ENCODE assay signal across 1 cellular context in the genomic region with DNA sequence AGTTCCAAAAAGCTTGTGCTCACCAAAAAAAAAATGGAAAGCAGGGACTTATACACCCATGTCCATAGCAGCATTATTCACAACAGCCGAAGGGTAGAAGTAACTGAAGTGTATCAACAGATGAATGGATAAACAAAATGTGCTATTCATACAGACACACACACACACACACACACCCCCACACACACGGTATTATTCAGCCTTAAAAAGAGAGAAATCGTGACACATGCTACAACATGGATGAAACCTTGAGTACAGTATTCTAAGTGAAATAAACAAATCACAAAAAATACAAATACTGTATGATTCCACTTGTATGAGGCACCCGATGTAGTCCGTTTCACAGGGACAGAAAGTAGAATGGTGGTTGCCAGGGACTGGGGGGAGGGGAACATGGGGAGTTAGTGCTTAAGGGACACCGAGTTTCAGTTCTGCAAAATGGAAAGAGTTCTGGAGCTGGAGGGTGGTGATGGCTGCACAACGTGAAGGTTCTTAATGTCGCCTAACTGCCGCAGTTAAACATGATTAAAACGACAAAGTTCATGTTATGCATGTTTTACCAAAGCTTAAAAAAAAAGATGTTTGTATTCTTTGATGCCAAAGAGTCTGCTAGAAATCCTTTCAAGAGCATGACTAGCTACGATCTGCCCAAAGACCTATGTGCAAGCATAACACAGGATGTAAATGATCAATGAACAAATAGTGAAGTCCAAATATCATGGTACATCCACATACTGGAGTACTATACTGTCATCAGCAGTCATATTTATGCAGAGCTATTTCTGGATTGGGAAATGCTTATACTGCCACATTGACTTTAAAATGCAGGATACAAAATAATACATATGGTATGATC.
TF ChIP-seq lines count a peak whose summit lies in the region.

No MANE protein-coding gene starts in this region.

TF ChIP-seq in HepG2, 621 proteins besides CTCF, POLR2A, EP300 and RAD21 (continued from another document and continues in another):
- TF ChIP-seq, protein P1, sequence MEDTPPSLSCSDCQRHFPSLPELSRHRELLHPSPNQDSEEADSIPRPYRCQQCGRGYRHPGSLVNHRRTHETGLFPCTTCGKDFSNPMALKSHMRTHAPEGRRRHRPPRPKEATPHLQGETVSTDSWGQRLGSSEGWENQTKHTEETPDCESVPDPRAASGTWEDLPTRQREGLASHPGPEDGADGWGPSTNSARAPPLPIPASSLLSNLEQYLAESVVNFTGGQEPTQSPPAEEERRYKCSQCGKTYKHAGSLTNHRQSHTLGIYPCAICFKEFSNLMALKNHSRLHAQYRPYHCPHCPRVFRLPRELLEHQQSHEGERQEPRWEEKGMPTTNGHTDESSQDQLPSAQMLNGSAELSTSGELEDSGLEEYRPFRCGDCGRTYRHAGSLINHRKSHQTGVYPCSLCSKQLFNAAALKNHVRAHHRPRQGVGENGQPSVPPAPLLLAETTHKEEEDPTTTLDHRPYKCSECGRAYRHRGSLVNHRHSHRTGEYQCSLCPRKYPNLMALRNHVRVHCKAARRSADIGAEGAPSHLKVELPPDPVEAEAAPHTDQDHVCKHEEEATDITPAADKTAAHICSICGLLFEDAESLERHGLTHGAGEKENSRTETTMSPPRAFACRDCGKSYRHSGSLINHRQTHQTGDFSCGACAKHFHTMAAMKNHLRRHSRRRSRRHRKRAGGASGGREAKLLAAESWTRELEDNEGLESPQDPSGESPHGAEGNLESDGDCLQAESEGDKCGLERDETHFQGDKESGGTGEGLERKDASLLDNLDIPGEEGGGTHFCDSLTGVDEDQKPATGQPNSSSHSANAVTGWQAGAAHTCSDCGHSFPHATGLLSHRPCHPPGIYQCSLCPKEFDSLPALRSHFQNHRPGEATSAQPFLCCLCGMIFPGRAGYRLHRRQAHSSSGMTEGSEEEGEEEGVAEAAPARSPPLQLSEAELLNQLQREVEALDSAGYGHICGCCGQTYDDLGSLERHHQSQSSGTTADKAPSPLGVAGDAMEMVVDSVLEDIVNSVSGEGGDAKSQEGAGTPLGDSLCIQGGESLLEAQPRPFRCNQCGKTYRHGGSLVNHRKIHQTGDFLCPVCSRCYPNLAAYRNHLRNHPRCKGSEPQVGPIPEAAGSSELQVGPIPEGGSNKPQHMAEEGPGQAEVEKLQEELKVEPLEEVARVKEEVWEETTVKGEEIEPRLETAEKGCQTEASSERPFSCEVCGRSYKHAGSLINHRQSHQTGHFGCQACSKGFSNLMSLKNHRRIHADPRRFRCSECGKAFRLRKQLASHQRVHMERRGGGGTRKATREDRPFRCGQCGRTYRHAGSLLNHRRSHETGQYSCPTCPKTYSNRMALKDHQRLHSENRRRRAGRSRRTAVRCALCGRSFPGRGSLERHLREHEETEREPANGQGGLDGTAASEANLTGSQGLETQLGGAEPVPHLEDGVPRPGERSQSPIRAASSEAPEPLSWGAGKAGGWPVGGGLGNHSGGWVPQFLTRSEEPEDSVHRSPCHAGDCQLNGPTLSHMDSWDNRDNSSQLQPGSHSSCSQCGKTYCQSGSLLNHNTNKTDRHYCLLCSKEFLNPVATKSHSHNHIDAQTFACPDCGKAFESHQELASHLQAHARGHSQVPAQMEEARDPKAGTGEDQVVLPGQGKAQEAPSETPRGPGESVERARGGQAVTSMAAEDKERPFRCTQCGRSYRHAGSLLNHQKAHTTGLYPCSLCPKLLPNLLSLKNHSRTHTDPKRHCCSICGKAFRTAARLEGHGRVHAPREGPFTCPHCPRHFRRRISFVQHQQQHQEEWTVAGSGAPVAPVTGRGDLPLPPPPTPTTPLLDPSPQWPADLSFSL (CRISPR knock-in tag; IDR thresholded peaks at IDR 0.05) = 0 out of 2 replicates have a peak, but pooled peaks have one; percentile 25
- no peak for TF ChIP-seq ZNF816 (CRISPR knock-in tag; IDR thresholded peaks at IDR 0.05; ENCODE audit: borderline replicate concordance)
- TF ChIP-seq, protein P2, sequence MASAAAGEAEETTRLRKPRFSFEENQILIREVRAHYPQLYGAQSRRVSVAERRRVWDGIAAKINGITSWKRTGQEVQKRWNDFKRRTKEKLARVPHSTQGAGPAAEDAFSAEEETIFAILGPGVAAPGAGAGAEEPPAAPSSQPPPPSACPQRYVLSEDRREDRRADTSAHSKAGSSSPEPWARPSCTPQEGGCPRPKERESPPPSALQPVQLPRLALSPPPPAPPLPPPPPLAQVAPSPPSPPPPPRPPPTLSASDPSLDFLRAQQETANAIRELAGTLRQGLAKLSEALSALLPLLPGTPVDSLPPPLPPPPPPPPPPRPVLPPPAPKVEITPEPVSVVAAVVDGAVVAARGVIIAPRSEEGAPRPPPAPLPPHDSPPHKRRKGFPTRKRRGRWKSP (CRISPR knock-in tag; IDR thresholded peaks at IDR 0.05) = no peak
- no peak for TF ChIP-seq ATF1 (CRISPR knock-in tag; IDR thresholded peaks at IDR 0.05)
- TF ChIP-seq ASH2L (IDR thresholded peaks at IDR 0.05; ENCODE audit: insufficient read length, low read depth, low read length) = peak; percentile 19
- no peak for TF ChIP-seq KDM2A (CRISPR knock-in tag; IDR thresholded peaks at IDR 0.05; ENCODE audit: borderline replicate concordance, low read depth)
- TF ChIP-seq ZNF234 (CRISPR knock-in tag; conservative IDR thresholded peaks at IDR 0.05) = no peak
- no peak for TF ChIP-seq MXI1 (IDR thresholded peaks at IDR 0.05; ENCODE audit: borderline replicate concordance, low read depth, low read length)
- peak; percentile 50; the same call in 1 of the 2 replicates for TF ChIP-seq SOX5 (CRISPR knock-in tag; IDR thresholded peaks at IDR 0.05; ENCODE audit: borderline replicate concordance)
- no peak for TF ChIP-seq ZNF44 (CRISPR knock-in tag; IDR thresholded peaks at IDR 0.05)
- TF ChIP-seq, protein P3, sequence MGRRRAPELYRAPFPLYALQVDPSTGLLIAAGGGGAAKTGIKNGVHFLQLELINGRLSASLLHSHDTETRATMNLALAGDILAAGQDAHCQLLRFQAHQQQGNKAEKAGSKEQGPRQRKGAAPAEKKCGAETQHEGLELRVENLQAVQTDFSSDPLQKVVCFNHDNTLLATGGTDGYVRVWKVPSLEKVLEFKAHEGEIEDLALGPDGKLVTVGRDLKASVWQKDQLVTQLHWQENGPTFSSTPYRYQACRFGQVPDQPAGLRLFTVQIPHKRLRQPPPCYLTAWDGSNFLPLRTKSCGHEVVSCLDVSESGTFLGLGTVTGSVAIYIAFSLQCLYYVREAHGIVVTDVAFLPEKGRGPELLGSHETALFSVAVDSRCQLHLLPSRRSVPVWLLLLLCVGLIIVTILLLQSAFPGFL (CRISPR knock-in tag; IDR thresholded peaks at IDR 0.05) = no peak
- TF ChIP-seq JUND (CRISPR knock-in tag; IDR thresholded peaks at IDR 0.05) = no peak
- no peak for TF ChIP-seq ZNF772 (CRISPR knock-in tag; IDR thresholded peaks at IDR 0.05)
- TF ChIP-seq FOXP1 (IDR thresholded peaks at IDR 0.05) = no peak
- TF ChIP-seq FOXP1 (CRISPR knock-in tag; IDR thresholded peaks at IDR 0.05) = peak; percentile 38; the same call in 1 of the 2 replicates
- no peak for TF ChIP-seq KMT2B (CRISPR knock-in tag; IDR thresholded peaks at IDR 0.05)
- TF ChIP-seq SMAD9 (CRISPR knock-in tag; IDR thresholded peaks at IDR 0.05) = no peak
- TF ChIP-seq GTF2F1 (IDR thresholded peaks at IDR 0.05; ENCODE audit: low read length) = no peak
- TF ChIP-seq, protein P4, sequence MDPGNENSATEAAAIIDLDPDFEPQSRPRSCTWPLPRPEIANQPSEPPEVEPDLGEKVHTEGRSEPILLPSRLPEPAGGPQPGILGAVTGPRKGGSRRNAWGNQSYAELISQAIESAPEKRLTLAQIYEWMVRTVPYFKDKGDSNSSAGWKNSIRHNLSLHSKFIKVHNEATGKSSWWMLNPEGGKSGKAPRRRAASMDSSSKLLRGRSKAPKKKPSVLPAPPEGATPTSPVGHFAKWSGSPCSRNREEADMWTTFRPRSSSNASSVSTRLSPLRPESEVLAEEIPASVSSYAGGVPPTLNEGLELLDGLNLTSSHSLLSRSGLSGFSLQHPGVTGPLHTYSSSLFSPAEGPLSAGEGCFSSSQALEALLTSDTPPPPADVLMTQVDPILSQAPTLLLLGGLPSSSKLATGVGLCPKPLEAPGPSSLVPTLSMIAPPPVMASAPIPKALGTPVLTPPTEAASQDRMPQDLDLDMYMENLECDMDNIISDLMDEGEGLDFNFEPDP (CRISPR knock-in tag; conservative IDR thresholded peaks at IDR 0.05) = no peak
- TF ChIP-seq ZNF20 (CRISPR knock-in tag; IDR thresholded peaks at IDR 0.05) = no peak
- TF ChIP-seq TCF7 (IDR thresholded peaks at IDR 0.05; ENCODE audit: low read depth) = peak; percentile 25; the same call in 1 of the 2 replicates
- TF ChIP-seq REXO4 (CRISPR knock-in tag; IDR thresholded peaks at IDR 0.05; ENCODE audit: borderline replicate concordance) = no peak
- TF ChIP-seq, protein P5, sequence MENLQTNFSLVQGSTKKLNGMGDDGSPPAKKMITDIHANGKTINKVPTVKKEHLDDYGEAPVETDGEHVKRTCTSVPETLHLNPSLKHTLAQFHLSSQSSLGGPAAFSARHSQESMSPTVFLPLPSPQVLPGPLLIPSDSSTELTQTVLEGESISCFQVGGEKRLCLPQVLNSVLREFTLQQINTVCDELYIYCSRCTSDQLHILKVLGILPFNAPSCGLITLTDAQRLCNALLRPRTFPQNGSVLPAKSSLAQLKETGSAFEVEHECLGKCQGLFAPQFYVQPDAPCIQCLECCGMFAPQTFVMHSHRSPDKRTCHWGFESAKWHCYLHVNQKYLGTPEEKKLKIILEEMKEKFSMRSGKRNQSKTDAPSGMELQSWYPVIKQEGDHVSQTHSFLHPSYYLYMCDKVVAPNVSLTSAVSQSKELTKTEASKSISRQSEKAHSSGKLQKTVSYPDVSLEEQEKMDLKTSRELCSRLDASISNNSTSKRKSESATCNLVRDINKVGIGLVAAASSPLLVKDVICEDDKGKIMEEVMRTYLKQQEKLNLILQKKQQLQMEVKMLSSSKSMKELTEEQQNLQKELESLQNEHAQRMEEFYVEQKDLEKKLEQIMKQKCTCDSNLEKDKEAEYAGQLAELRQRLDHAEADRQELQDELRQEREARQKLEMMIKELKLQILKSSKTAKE (CRISPR knock-in tag; IDR thresholded peaks at IDR 0.05; ENCODE audit: borderline replicate concordance) = no peak
- no peak for TF ChIP-seq ZNF570 (CRISPR knock-in tag; IDR thresholded peaks at IDR 0.05; ENCODE audit: borderline replicate concordance)
- TF ChIP-seq ZNF546 (CRISPR knock-in tag; conservative IDR thresholded peaks at IDR 0.05) = no peak
- no peak for TF ChIP-seq JDP2 (CRISPR knock-in tag; IDR thresholded peaks at IDR 0.05; ENCODE audit: borderline replicate concordance)
- TF ChIP-seq ZNF768 (CRISPR knock-in tag; IDR thresholded peaks at IDR 0.05) = no peak
- no peak for TF ChIP-seq ZNF382 (CRISPR knock-in tag; IDR thresholded peaks at IDR 0.05; ENCODE audit: borderline replicate concordance)
- TF ChIP-seq ARNT (IDR thresholded peaks at IDR 0.05) = no peak
- TF ChIP-seq BORCS8-MEF2B (CRISPR knock-in tag; IDR thresholded peaks at IDR 0.05) = no peak
- TF ChIP-seq PPARG (CRISPR knock-in tag; conservative IDR thresholded peaks at IDR 0.05) = peak; percentile 45; the same call in 1 of the 2 replicates
- TF ChIP-seq, protein P6, sequence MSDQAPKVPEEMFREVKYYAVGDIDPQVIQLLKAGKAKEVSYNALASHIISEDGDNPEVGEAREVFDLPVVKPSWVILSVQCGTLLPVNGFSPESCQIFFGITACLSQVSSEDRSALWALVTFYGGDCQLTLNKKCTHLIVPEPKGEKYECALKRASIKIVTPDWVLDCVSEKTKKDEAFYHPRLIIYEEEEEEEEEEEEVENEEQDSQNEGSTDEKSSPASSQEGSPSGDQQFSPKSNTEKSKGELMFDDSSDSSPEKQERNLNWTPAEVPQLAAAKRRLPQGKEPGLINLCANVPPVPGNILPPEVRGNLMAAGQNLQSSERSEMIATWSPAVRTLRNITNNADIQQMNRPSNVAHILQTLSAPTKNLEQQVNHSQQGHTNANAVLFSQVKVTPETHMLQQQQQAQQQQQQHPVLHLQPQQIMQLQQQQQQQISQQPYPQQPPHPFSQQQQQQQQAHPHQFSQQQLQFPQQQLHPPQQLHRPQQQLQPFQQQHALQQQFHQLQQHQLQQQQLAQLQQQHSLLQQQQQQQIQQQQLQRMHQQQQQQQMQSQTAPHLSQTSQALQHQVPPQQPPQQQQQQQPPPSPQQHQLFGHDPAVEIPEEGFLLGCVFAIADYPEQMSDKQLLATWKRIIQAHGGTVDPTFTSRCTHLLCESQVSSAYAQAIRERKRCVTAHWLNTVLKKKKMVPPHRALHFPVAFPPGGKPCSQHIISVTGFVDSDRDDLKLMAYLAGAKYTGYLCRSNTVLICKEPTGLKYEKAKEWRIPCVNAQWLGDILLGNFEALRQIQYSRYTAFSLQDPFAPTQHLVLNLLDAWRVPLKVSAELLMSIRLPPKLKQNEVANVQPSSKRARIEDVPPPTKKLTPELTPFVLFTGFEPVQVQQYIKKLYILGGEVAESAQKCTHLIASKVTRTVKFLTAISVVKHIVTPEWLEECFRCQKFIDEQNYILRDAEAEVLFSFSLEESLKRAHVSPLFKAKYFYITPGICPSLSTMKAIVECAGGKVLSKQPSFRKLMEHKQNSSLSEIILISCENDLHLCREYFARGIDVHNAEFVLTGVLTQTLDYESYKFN (CRISPR knock-in tag; conservative IDR thresholded peaks at IDR 0.05) = peak; percentile 66; the same call in 1 of the 2 replicates
- TF ChIP-seq FOXO1 (CRISPR knock-in tag; IDR thresholded peaks at IDR 0.05) = 0 out of 2 replicates have a peak, but pooled peaks have one; percentile 34
- no peak for TF ChIP-seq ZNF672 (CRISPR knock-in tag; IDR thresholded peaks at IDR 0.05)
- no peak for TF ChIP-seq ZNF101 (CRISPR knock-in tag; IDR thresholded peaks at IDR 0.05; ENCODE audit: borderline replicate concordance, low read depth)
- TF ChIP-seq ZSCAN30 (CRISPR knock-in tag; IDR thresholded peaks at IDR 0.05) = no peak
- TF ChIP-seq ZNF563 (CRISPR knock-in tag; IDR thresholded peaks at IDR 0.05) = no peak
- no peak for TF ChIP-seq ZC3H13 (CRISPR knock-in tag; IDR thresholded peaks at IDR 0.05)
- TF ChIP-seq, protein P7, sequence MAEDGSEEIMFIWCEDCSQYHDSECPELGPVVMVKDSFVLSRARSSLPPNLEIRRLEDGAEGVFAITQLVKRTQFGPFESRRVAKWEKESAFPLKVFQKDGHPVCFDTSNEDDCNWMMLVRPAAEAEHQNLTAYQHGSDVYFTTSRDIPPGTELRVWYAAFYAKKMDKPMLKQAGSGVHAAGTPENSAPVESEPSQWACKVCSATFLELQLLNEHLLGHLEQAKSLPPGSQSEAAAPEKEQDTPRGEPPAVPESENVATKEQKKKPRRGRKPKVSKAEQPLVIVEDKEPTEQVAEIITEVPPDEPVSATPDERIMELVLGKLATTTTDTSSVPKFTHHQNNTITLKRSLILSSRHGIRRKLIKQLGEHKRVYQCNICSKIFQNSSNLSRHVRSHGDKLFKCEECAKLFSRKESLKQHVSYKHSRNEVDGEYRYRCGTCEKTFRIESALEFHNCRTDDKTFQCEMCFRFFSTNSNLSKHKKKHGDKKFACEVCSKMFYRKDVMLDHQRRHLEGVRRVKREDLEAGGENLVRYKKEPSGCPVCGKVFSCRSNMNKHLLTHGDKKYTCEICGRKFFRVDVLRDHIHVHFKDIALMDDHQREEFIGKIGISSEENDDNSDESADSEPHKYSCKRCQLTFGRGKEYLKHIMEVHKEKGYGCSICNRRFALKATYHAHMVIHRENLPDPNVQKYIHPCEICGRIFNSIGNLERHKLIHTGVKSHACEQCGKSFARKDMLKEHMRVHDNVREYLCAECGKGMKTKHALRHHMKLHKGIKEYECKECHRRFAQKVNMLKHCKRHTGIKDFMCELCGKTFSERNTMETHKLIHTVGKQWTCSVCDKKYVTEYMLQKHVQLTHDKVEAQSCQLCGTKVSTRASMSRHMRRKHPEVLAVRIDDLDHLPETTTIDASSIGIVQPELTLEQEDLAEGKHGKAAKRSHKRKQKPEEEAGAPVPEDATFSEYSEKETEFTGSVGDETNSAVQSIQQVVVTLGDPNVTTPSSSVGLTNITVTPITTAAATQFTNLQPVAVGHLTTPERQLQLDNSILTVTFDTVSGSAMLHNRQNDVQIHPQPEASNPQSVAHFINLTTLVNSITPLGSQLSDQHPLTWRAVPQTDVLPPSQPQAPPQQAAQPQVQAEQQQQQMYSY (CRISPR knock-in tag; IDR thresholded peaks at IDR 0.05) = no peak
